21 cellular contexts compared by ENCODE assay signal in genomic region chr11:67470337-67471002, GRCh38. TPM values are rescaled to one million over a fixed set of nuclear protein-coding genes. Genes with fewer than 3 reads are reported as not detected.
DNase-seq lines count a peak whose midpoint lies in the region; ATAC-seq and TF ChIP-seq lines count a peak whose summit lies in the region.
"Had no signal": no experiment of that assay in that cellular context is flagged by ENCODE, and none has a peak within 500 bp of the region (broad histone marks: within the 10 kb centered on the region; RNA-seq: fewer than 3 reads in every experiment).

No MANE protein-coding gene starts in this region.

- H3K9me3 Mint-ChIP-seq in activated naive CD4-positive, alpha-beta T cell treated with anti-CD3 and anti-CD28 coated beads, Interleukin-2, amount 50 U/mL, for 72 hours = no peaks in the 10 kb centered on the region
- no peaks in the 10 kb centered on the region for H3K9me3 Mint-ChIP-seq in T-cell
- no peaks in the 10 kb centered on the region for H3K9me3 Mint-ChIP-seq in endothelial cell (ENCODE audit: unreplicated experiment)
- no peaks in the 10 kb centered on the region for H3K9me3 Mint-ChIP-seq in type B pancreatic cell
- H3K9me3 Mint-ChIP-seq: activated T-cell treated with anti-CD3 and anti-CD28 coated beads, Interleukin-2, amount 50 U/mL, for 4 hours; H9 had no signal

- CTCF ChIA-PET in T-cell (lab: Charles Lee) = no interaction called here

- peak overlapping the region; percentile 16 to 82 for H3K27ac Mint-ChIP-seq in activated naive CD4-positive, alpha-beta T cell treated with anti-CD3 and anti-CD28 coated beads, Interleukin-2, amount 50 U/mL, for 72 hours
- H3K27ac Mint-ChIP-seq in T-cell = peak overlapping the region in 1 of 2 donors; percentile 91
- H3K27ac Mint-ChIP-seq in endothelial cell (ENCODE audit: unreplicated experiment) = no peak overlapping the region
- no peak overlapping the region for H3K27ac Mint-ChIP-seq in type B pancreatic cell
- H3K27ac Mint-ChIP-seq: H9 had no signal

- POLR2A ChIA-PET in T-cell (lab: Charles Lee) = no interaction called here

- H3K4me3 Mint-ChIP-seq in T-cell (peak overlapping the region; percentile 17 to 88 (median 74)), endothelial cell (ENCODE audit: unreplicated experiment) (peak overlapping the region; percentile 56), type B pancreatic cell (peak overlapping the region; percentile 20)

- H3K27me3 Mint-ChIP-seq in T-cell (no peaks in the 10 kb centered on the region), endothelial cell (ENCODE audit: unreplicated experiment) (peaks cover 2% of the 10 kb centered on the region), type B pancreatic cell (no peaks in the 10 kb centered on the region)

- no peak for DNase-seq in activated naive CD4-positive, alpha-beta T cell treated with anti-CD3 and anti-CD28 coated beads, Interleukin-2, amount 50 U/mL, for 72 hours (ENCODE audit: low spot score in 2 of 2)
- DNase-seq in activated naive CD4-positive, alpha-beta T cell (lab: John Stamatoyannopoulos, UW) = no peak
- DNase-seq in T-cell (no peak), endothelial cell (ENCODE audit: low spot score) (no peak), type B pancreatic cell (ENCODE audit: extremely low spot score, unreplicated experiment) (no peak), C1 segment of cervical spinal cord (lab: John Stamatoyannopoulos, UW) (no peak), NCI-H1436 treated with DMSO at 0.1 percent for 48 hours (lab: John Stamatoyannopoulos, UW) (no peak), NCI-H1105 (lab: John Stamatoyannopoulos, UW) (no peak)
- DNase-seq: activated T-cell treated with anti-CD3 and anti-CD28 coated beads, Interleukin-2, amount 50 U/mL, for 4 hours; gastrocnemius medialis; GF-D8; H9; SHP77; stimulated activated CD4-positive, alpha-beta T cell treated with anti-CD3 and anti-CD28 coated beads, Interleukin-12 subunit alpha, Interleukin-12 subunit beta, amount 100 ng/mL, for 4 hours; stomach; T-helper 2 cell; uterus had no signal

- H3K4me1 Mint-ChIP-seq in T-cell = peaks cover 24 to 32% (median 26%) of the 10 kb centered on the region in 3 donors
- peaks cover 6% of the 10 kb centered on the region for H3K4me1 Mint-ChIP-seq in endothelial cell (ENCODE audit: unreplicated experiment)
- H3K4me1 Mint-ChIP-seq in type B pancreatic cell (ENCODE audit: unreplicated experiment) = peaks cover 5% of the 10 kb centered on the region

- ATAC-seq in activated naive CD4-positive, alpha-beta T cell treated with anti-CD3 and anti-CD28 coated beads, Interleukin-2, amount 50 U/mL, for 72 hours = no peak
- no peak for ATAC-seq in T-cell (replicated peaks in 1 of 4)
- ATAC-seq: activated CD4-positive, CD25-positive, alpha-beta regulatory T cell treated with anti-CD3 and anti-CD28 coated beads, Interleukin-2, amount 50 U/mL, for 24 hours; activated T-cell treated with anti-CD3 and anti-CD28 coated beads, Interleukin-2, amount 50 U/mL, for 4 hours; gastrocnemius medialis had no signal

- peaks cover 2 to 8% of the 10 kb centered on the region in 2 donors for H3K36me3 Mint-ChIP-seq in activated naive CD4-positive, alpha-beta T cell treated with anti-CD3 and anti-CD28 coated beads, Interleukin-2, amount 50 U/mL, for 72 hours
- H3K36me3 Mint-ChIP-seq in T-cell = no peaks in the 10 kb centered on the region
- H3K36me3 Mint-ChIP-seq in endothelial cell (ENCODE audit: low read depth, unreplicated experiment) = no peaks in the 10 kb centered on the region
- H3K36me3 Mint-ChIP-seq in type B pancreatic cell = no peaks in the 10 kb centered on the region

- TF ChIP-seq CTCF in endothelial cell (IDR thresholded peaks at IDR 0.05; ENCODE audit: unreplicated experiment) (no peak), type B pancreatic cell (conservative IDR thresholded peaks at IDR 0.05) (no peak)

RNA-seq across cellular contexts. Expression of gene TMEM134, which starts 1.4 kb away (rescaled TPM):
- 10 to 100 TPM; 39.1 to 77.9 TPM for total RNA-seq in activated naive CD4-positive, alpha-beta T cell treated with anti-CD3 and anti-CD28 coated beads, Interleukin-2, amount 50 U/mL, for 72 hours
- total RNA-seq in T-cell = 100 to 1,000 TPM in 3 of 5 donors, 10 to 100 TPM in 2; 59.9 to 113 (median 106) TPM
- total RNA-seq in endothelial cell (ENCODE audit: unreplicated experiment) = 47.4 TPM
- 41.7 and 46.6 TPM in 2 replicates for total RNA-seq in type B pancreatic cell (ENCODE audit: low replicate concordance)

RNA-seq across cellular contexts. Expression of gene AIP, which starts 12.4 kb away (rescaled TPM):
- 100 to 1,000 TPM; 151 to 207 TPM for total RNA-seq in activated naive CD4-positive, alpha-beta T cell treated with anti-CD3 and anti-CD28 coated beads, Interleukin-2, amount 50 U/mL, for 72 hours
- 100 to 1,000 TPM; 114 to 168 (median 154) TPM for total RNA-seq in T-cell
- 32.9 TPM for total RNA-seq in endothelial cell (ENCODE audit: unreplicated experiment)
- total RNA-seq in type B pancreatic cell (ENCODE audit: low replicate concordance) = 32.4 and 47.6 TPM in 2 replicates

RNA-seq across cellular contexts. Expression of gene CABP4, which starts 15.3 kb away (rescaled TPM):
- 1 to 10 TPM; 1.7 to 2.8 TPM for total RNA-seq in activated naive CD4-positive, alpha-beta T cell treated with anti-CD3 and anti-CD28 coated beads, Interleukin-2, amount 50 U/mL, for 72 hours
- total RNA-seq in T-cell (10 to 100 TPM in 2 of 5 donors, 1 to 10 TPM in 3; 3.5 to 16.0 (median 5.6) TPM), endothelial cell (ENCODE audit: unreplicated experiment) (not detected), type B pancreatic cell (ENCODE audit: low replicate concordance) (not detected in 2 replicates)
- total RNA-seq: H9 had no signal

RNA-seq across cellular contexts. Expression of gene GPR152, which starts 17.9 kb away (rescaled TPM):
- not detected for total RNA-seq in activated naive CD4-positive, alpha-beta T cell treated with anti-CD3 and anti-CD28 coated beads, Interleukin-2, amount 50 U/mL, for 72 hours
- total RNA-seq in T-cell = under 1 TPM in 1 of 5 donors, not detected in 4; 0.19 TPM
- total RNA-seq in endothelial cell (ENCODE audit: unreplicated experiment) = not detected
- total RNA-seq in type B pancreatic cell (ENCODE audit: low replicate concordance) = not detected in 2 replicates
- total RNA-seq: activated T-cell treated with anti-CD3 and anti-CD28 coated beads, Interleukin-2, amount 50 U/mL, for 4 hours; gastrocnemius medialis; H9; LHCN-M2; liver; pulmonary artery endothelial cell; stomach; uterus had no signal

RNA-seq across cellular contexts. Expression of gene CORO1B, which starts 27.2 kb away (rescaled TPM):
- total RNA-seq in activated naive CD4-positive, alpha-beta T cell treated with anti-CD3 and anti-CD28 coated beads, Interleukin-2, amount 50 U/mL, for 72 hours = 100 to 1,000 TPM; 293 to 428 TPM
- total RNA-seq in T-cell (10 to 100 TPM; 23.0 to 39.4 (median 30.4) TPM), endothelial cell (ENCODE audit: unreplicated experiment) (252 TPM), type B pancreatic cell (ENCODE audit: low replicate concordance) (77.4 and 90.2 TPM in 2 replicates)

Comparison
In these comparisons a context has a peak if more than half of its experiments do, and no peak if none do; other contexts are left out.
1. H3K27ac Mint-ChIP-seq: peak in activated naive CD4-positive, alpha-beta T cell treated with anti-CD3 and anti-CD28 coated beads, Interleukin-2, amount 50 U/mL, for 72 hours (2 of 2); none in endothelial cell (single experiment) and type B pancreatic cell (single experiment).
2. H3K4me3 Mint-ChIP-seq: peak in every context shown above with its lines; median percentile 74 in T-cell; 56 in endothelial cell; 20 in type B pancreatic cell.